8 cellular contexts compared by ENCODE assay signal in the genomic region with DNA sequence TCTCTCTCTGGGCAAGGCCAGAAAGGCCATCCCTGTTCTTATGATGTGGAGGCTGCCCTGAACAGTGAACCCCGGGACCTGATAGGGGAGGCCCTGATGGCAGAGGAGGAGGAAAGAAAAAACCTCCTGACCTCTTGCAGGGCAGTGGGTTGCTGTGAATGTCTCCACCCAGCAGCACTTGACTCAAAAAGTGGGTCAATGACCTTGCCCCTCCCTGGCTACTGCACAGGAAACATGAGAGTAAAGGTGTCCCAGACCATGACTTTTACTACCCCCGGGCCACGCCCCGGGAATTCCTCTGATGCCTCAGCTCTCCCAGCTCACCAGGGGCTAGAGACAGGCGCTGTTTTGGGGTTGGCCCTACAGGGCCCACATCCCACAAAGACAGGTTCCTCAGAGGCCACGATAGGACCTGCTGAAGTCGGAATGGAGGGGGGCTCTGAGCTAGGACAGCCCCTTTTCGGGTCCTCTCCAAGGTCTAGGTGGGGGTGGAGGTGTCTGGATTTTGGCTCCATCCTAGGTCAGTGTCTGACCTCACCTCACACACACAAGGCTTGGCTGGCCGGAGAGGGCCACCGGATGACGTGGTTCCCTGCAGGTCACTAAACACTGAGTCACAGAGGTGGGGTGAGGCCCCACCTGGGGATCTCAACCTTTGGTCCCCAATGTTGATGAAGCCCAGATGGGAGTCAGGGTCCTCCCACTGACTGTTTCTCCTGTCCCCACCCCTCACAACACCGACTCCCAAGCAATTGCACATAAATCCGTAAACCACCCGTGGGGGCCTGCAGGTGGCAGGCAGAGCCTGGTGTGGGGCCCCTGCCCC. TPM values are rescaled to one million over a fixed set of nuclear protein-coding genes. Genes with fewer than 3 reads are reported as not detected.
DNase-seq lines count a peak whose midpoint lies in the region; TF ChIP-seq lines count a peak whose summit lies in the region.

No MANE protein-coding gene starts in this region.

- peaks cover 75% of the 10 kb centered on the region for H3K4me1 ChIP-seq in OCI-LY1 (ENCODE audit: insufficient read depth, low read length, severe bottlenecking)
- peaks cover 67% of the 10 kb centered on the region for H3K4me1 ChIP-seq in effector memory CD4-positive, alpha-beta T cell (ENCODE audit: control insufficient read depth, insufficient read depth, low read length, poor library complexity, severe bottlenecking)
- H3K4me1 ChIP-seq in neutrophil (ENCODE audit: control insufficient read depth in 1 of 2, insufficient read depth in 1 of 2, low read depth in 1 of 2, low read length in 1 of 2): peaks cover 87 to 88% of the 10 kb centered on the region in 2 experiments

- H3K4me3 ChIP-seq in GM06990 (replicated peaks; ENCODE audit: low read depth, low read length) (peak overlapping the region; percentile 87), OCI-LY1 (ENCODE audit: low read depth, low read length, poor library complexity, severe bottlenecking) (peak overlapping the region; percentile 67), neutrophil (ENCODE audit: low read depth in 1 of 2, low read length in 1 of 2) (peak overlapping the region; percentile 80 to 89), lower leg skin (ENCODE audit: low read depth, poor library complexity, severe bottlenecking) (no peak overlapping the region)
- H3K4me3 ChIP-seq in effector memory CD4-positive, alpha-beta T cell (ENCODE audit: insufficient read depth, low read depth, low read length, poor library complexity, severe bottlenecking): peak overlapping the region; percentile 86

- intact Hi-C loops in lower leg skin (cut with DNase I; ENCODE audit: low total_unique reads): loop anchor here (5.0 kb wide), 1 partner anchor 90 kb away; no protein-coding TSS in a partner anchor
- intact Hi-C loops in cardiac septum (cut with DNase I): loop anchor here (10.0 kb wide), 1 partner anchor 233 kb away; the partner anchor contains the start of gene BCL7A

- no peaks in the 10 kb centered on the region for H4K20me1 ChIP-seq in OCI-LY1 (ENCODE audit: insufficient read depth, low read length)

- no peaks in the 10 kb centered on the region for H3K79me2 ChIP-seq in OCI-LY1 (ENCODE audit: insufficient read depth, low read length)

- DNase-seq in GM06990 (ENCODE audit: extremely low read depth, insufficient read length): no peak
- DNase-seq in effector memory CD4-positive, alpha-beta T cell: peak in 2 of 3 donors; percentile 59 to 64
- no peak for DNase-seq in NCI-H524 (lab: John Stamatoyannopoulos, UW)
- DNase-seq in lower leg skin (ENCODE audit: low spot score in 2 of 2): no peak
- no peak for DNase-seq in retina
- DNase-seq in cardiac septum (ENCODE audit: low spot score): no peak

- peak overlapping the region; percentile 72; the same call in 1 of the 2 replicates for H3K9ac ChIP-seq in OCI-LY1 (ENCODE audit: low read length)

- peaks cover 11% of the 10 kb centered on the region for H3K36me3 ChIP-seq in GM06990 (ENCODE audit: control insufficient read depth, insufficient read depth, low read length)
- peaks cover 9% of the 10 kb centered on the region; the same call in 1 of the 2 replicates for H3K36me3 ChIP-seq in OCI-LY1 (ENCODE audit: insufficient read depth, low read length)
- peaks cover 3% of the 10 kb centered on the region for H3K36me3 ChIP-seq in effector memory CD4-positive, alpha-beta T cell (ENCODE audit: control insufficient read depth, insufficient read depth, low read length)
- peaks cover 17% of the 10 kb centered on the region for H3K36me3 ChIP-seq in neutrophil

- H2AFZ ChIP-seq in OCI-LY1 (ENCODE audit: low read length): no peak overlapping the region

- no peak for TF ChIP-seq POLR2A in lower leg skin (IDR thresholded peaks at IDR 0.05)

- peak overlapping the region; percentile 65 for H3K27ac ChIP-seq in OCI-LY1 (ENCODE audit: low read depth, low read length, poor library complexity, severe bottlenecking)
- H3K27ac ChIP-seq in effector memory CD4-positive, alpha-beta T cell (ENCODE audit: insufficient read depth, low read length, poor library complexity, severe bottlenecking): peak overlapping the region; percentile 99
- peak overlapping the region; percentile 98 for H3K27ac ChIP-seq in neutrophil

- peak overlapping the region; percentile 80 for H3K4me2 ChIP-seq in OCI-LY1 (ENCODE audit: low read length)

- WGBS in lower leg skin, 2 donors: 83 to 88% methylated on average over 11 to 13 of the region's 14 CpGs

- H3K9me2 ChIP-seq in OCI-LY1 (ENCODE audit: low read depth, low read length): no peaks in the 10 kb centered on the region

- TF ChIP-seq CTCF in GM06990 (IDR thresholded peaks at IDR 0.05; ENCODE audit: insufficient read depth, low read length, poor library complexity, severe bottlenecking) (peak; percentile 12), OCI-LY1 (IDR thresholded peaks at IDR 0.05; ENCODE audit: low read length) (peak; percentile 13; the same call in 1 of the 2 replicates), neutrophil (IDR thresholded peaks at IDR 0.05) (no peak), lower leg skin (IDR thresholded peaks at IDR 0.05) (no peak)

- no peaks in the 10 kb centered on the region for H3K27me3 ChIP-seq in GM06990 (replicated peaks; ENCODE audit: control insufficient read depth, insufficient read depth, low read length)
- no peaks in the 10 kb centered on the region for H3K27me3 ChIP-seq in OCI-LY1 (ENCODE audit: insufficient read depth, low read length)
- H3K27me3 ChIP-seq in effector memory CD4-positive, alpha-beta T cell (replicated peaks; ENCODE audit: control insufficient read depth, insufficient read depth, low read length, poor library complexity, severe bottlenecking): no peaks in the 10 kb centered on the region
- no peaks in the 10 kb centered on the region for H3K27me3 ChIP-seq in neutrophil

- H3F3A ChIP-seq in OCI-LY1 (ENCODE audit: insufficient read depth, low read length): no peaks in the 10 kb centered on the region

- no peaks in the 10 kb centered on the region for H3K9me3 ChIP-seq in OCI-LY1 (ENCODE audit: low read length)
- no peaks in the 10 kb centered on the region for H3K9me3 ChIP-seq in effector memory CD4-positive, alpha-beta T cell (ENCODE audit: control insufficient read depth, low read length)
- no peaks in the 10 kb centered on the region for H3K9me3 ChIP-seq in neutrophil

RNA-seq across cellular contexts. Expression of gene RHOF, which starts 1.6 kb away (rescaled TPM):
- total RNA-seq in lower leg skin (10 to 100 TPM in 2 of 4 donors, 1 to 10 TPM in 2; 5.4 to 24.1 (median 9.9) TPM), cardiac septum (20.9 TPM)

RNA-seq across cellular contexts. Expression of gene SETD1B, which starts 11.9 kb away (rescaled TPM):
- total RNA-seq in lower leg skin: 10 to 100 TPM; 10.1 to 15.0 (median 11.6) TPM
- 13.0 TPM for total RNA-seq in cardiac septum

Comparison
In these comparisons a context has a peak if more than half of its experiments do, and no peak if none do; other contexts are left out.
1. DNase-seq: peak in effector memory CD4-positive, alpha-beta T cell (2 of 3); none in GM06990 (single experiment), NCI-H524 (0 of 2), lower leg skin (0 of 2), retina (single experiment) and cardiac septum (single experiment).
2. CTCF ChIP-seq: peak in GM06990 (single experiment) and OCI-LY1 (single experiment); none in neutrophil (single experiment) and lower leg skin (0 of 3).
3. Peak in every context shown above with its lines, with median percentiles within 50 percentile points of each other: H3K27ac ChIP-seq.